ENCODE assay signal across 19 cellular contexts in the genomic region with DNA sequence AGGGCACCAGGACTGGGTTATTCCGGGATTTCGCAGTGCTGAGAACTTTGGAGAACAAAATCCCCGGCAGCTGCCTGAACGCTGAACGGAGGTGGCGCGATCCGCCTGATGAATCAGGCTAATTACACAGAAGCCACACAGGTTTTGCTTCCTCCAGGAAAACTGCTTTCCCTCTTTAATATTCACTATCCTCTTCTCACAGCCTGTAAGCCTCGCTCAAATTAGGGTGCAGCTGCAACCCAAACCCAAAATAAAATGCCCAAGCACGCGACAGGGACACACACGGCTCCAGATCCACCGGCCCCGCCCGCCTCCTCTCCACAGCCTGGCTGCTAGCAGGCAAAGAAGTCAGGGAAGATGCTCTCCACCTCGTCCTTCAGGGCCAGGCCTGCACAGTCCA. TPM values are rescaled to one million over a fixed set of nuclear protein-coding genes. Genes with fewer than 3 reads are reported as not detected.
A peak's percentile ranks its signal among the peaks of the same experiment; 100 is the strongest.
DNase-seq lines count a peak whose midpoint lies in the region; ATAC-seq and TF ChIP-seq lines count a peak whose summit lies in the region.
"Had no signal": no experiment of that assay in that cellular context is flagged by ENCODE, and none has a peak within 500 bp of the region (broad histone marks: within the 10 kb centered on the region; RNA-seq: fewer than 3 reads in every experiment).

No MANE protein-coding gene starts in this region.

- H4K20me1 ChIP-seq in smooth muscle cell (ENCODE audit: low read depth) (no peaks in the 10 kb centered on the region), MM.1S (ENCODE audit: insufficient read depth, low read length) (no peaks in the 10 kb centered on the region)
- H4K20me1 ChIP-seq: BLaER1 had no signal

- TF ChIP-seq CTCF in smooth muscle cell (IDR thresholded peaks at IDR 0.05; ENCODE audit: borderline replicate concordance, insufficient read depth, poor library complexity, severe bottlenecking) (no peak), MM.1S (IDR thresholded peaks at IDR 0.05; ENCODE audit: low read length) (no peak)

- H3K9me3 ChIP-seq in smooth muscle cell (replicated peaks; ENCODE audit: low read depth) (no peaks in the 10 kb centered on the region), MM.1S (replicated peaks; ENCODE audit: insufficient read depth, low read length) (no peaks in the 10 kb centered on the region)
- H3K9me3 ChIP-seq: BLaER1 had no signal

- H3K79me2 ChIP-seq in smooth muscle cell (ENCODE audit: low read depth) (no peaks in the 10 kb centered on the region), MM.1S (ENCODE audit: low read length) (no peaks in the 10 kb centered on the region)

- intact Hi-C loops in left ventricle myocardium superior (cut with micrococcal nuclease) = no loop called here

- H3K27me3 ChIP-seq in smooth muscle cell (ENCODE audit: low read depth) (no peaks in the 10 kb centered on the region), MM.1S (replicated peaks; ENCODE audit: insufficient read depth, low read length) (peaks cover 91% of the 10 kb centered on the region)

- peak overlapping the region; percentile 37 for H3K4me2 ChIP-seq in smooth muscle cell
- H3K4me2 ChIP-seq in MM.1S (ENCODE audit: low read depth, low read length) = no peak overlapping the region
- H3K4me2 ChIP-seq: BLaER1 had no signal

- ATAC-seq in left ventricle myocardium superior (no peak), HG03460 (IDR thresholded peaks at IDR 0.05; ENCODE audit: unreplicated experiment) (no peak)
- ATAC-seq: CD8-positive, alpha-beta T cell; K562 had no signal

- H3K36me3 ChIP-seq in smooth muscle cell (ENCODE audit: low read depth) = no peaks in the 10 kb centered on the region
- H3K36me3 ChIP-seq in MM.1S (replicated peaks; ENCODE audit: insufficient read depth, low read length) = no peaks in the 10 kb centered on the region
- H3K36me3 ChIP-seq: BLaER1 had no signal

- WGBS in smooth muscle cell (ENCODE audit: low lambda C conversion rate) = 77% methylated on average over 16 of the region's 16 CpGs

- H3K9ac ChIP-seq in smooth muscle cell (ENCODE audit: low read depth) = no peak overlapping the region
- no peak overlapping the region for H3K9ac ChIP-seq in MM.1S (ENCODE audit: low read length)
- H3K9ac ChIP-seq: BLaER1 had no signal

- DNase-seq in NCI-H1417 (lab: John Stamatoyannopoulos, UW) = peak in 2 of 3 experiments; percentile 49 to 51
- no peak for DNase-seq in NCI-H1417 treated with DMSO at 0.1 percent for 48 hours (lab: John Stamatoyannopoulos, UW)
- peak; percentile 30 for DNase-seq in inferior parietal cortex (ENCODE audit: extremely low spot score)
- DNase-seq in smooth muscle cell (lab: John Stamatoyannopoulos, UW; ENCODE audit: unreplicated experiment) = no peak
- DNase-seq in MM.1S = no peak
- no peak for DNase-seq in left ventricle myocardium superior
- DNase-seq: CD8-positive, alpha-beta T cell; DMS79; HCEC 1CT; NCI-H1436 treated with DMSO at 0.1 percent for 48 hours; NCI-H2081; NCI-H510A treated with DMSO at 0.1 percent for 48 hours had no signal

- peak overlapping the region; percentile 85 for H3K27ac ChIP-seq in angular gyrus (ENCODE audit: low read depth, low read length)
- no peak overlapping the region for H3K27ac ChIP-seq in smooth muscle cell (ENCODE audit: low read depth)
- no peak overlapping the region for H3K27ac ChIP-seq in MM.1S (ENCODE audit: low read length)
- H3K27ac ChIP-seq: 22Rv1, BLaER1 had no signal

- H3K4me1 ChIP-seq in smooth muscle cell (ENCODE audit: low read depth) (peaks cover 6% of the 10 kb centered on the region), MM.1S (ENCODE audit: low read length) (no peaks in the 10 kb centered on the region)
- H3K4me1 ChIP-seq: BLaER1 had no signal

- H3F3A ChIP-seq in smooth muscle cell (ENCODE audit: low read depth) = no peaks in the 10 kb centered on the region
- no peaks in the 10 kb centered on the region for H3F3A ChIP-seq in MM.1S (ENCODE audit: insufficient read depth, low read length)

- H3K4me3 ChIP-seq in smooth muscle cell (no peak overlapping the region), MM.1S (ENCODE audit: low read length) (no peak overlapping the region)
- H3K4me3 ChIP-seq: BLaER1, K562 had no signal

- H2AFZ ChIP-seq in smooth muscle cell (ENCODE audit: low read depth) = no peak overlapping the region
- H2AFZ ChIP-seq in MM.1S (ENCODE audit: low read length) = no peak overlapping the region

- no peaks in the 10 kb centered on the region for H3K9me2 ChIP-seq in MM.1S (replicated peaks; ENCODE audit: insufficient read depth, low read length)

RNA-seq across cellular contexts. Expression of a gene that starts 6.0 kb away (rescaled TPM):
- not detected in 2 replicates for total RNA-seq in smooth muscle cell
- polyA plus RNA-seq in smooth muscle cell = not detected in 2 replicates
- total RNA-seq in left ventricle myocardium superior = not detected
- total RNA-seq: CD8-positive, alpha-beta T cell; G401; RPMI7951 had no signal

RNA-seq across cellular contexts. Expression of a gene that starts 8.7 kb away (rescaled TPM):
- not detected in 2 replicates for total RNA-seq in smooth muscle cell
- polyA plus RNA-seq in smooth muscle cell = 0.30 TPM in 1 of 2 replicates, not detected in the other
- 3.1 TPM for total RNA-seq in left ventricle myocardium superior
- total RNA-seq: CD8-positive, alpha-beta T cell; G401; RPMI7951 had no signal
- polyA plus RNA-seq: K562 had no signal

RNA-seq across cellular contexts. Expression of a gene that starts 30.2 kb away (rescaled TPM):
- total RNA-seq in smooth muscle cell (15.6 and 22.0 TPM in 2 replicates), left ventricle myocardium superior (not detected)
- 20.8 and 45.2 TPM in 2 replicates for polyA plus RNA-seq in smooth muscle cell
- total RNA-seq: CD8-positive, alpha-beta T cell; G401; K562; RPMI7951 had no signal
- polyA plus RNA-seq: K562 had no signal

RNA-seq across cellular contexts. Expression of a gene that starts 53.9 kb away (rescaled TPM):
- total RNA-seq in smooth muscle cell = not detected in 2 replicates
- polyA plus RNA-seq in smooth muscle cell = not detected in 2 replicates
- not detected for total RNA-seq in left ventricle myocardium superior
- total RNA-seq: CD8-positive, alpha-beta T cell; G401; K562; RPMI7951 had no signal
- polyA plus RNA-seq: K562 had no signal

Comparison
In these comparisons a context has a peak if more than half of its experiments do, and no peak if none do; other contexts are left out.
1. DNase-seq: peak in NCI-H1417 (2 of 3) and inferior parietal cortex (single experiment); none in NCI-H1417 treated with DMSO at 0.1 percent for 48 hours (single experiment), smooth muscle cell (single experiment), MM.1S (single experiment) and left ventricle myocardium superior (single experiment).
2. RNA of a gene that starts 30.2 kb away (total RNA-seq): 15.6 to 22.0 TPM in smooth muscle cell; not detected in left ventricle myocardium superior (single experiment); every median in the first group is over 10 times any median in the second.